ENCODE assay signal across 1 cellular context in the genomic region with DNA sequence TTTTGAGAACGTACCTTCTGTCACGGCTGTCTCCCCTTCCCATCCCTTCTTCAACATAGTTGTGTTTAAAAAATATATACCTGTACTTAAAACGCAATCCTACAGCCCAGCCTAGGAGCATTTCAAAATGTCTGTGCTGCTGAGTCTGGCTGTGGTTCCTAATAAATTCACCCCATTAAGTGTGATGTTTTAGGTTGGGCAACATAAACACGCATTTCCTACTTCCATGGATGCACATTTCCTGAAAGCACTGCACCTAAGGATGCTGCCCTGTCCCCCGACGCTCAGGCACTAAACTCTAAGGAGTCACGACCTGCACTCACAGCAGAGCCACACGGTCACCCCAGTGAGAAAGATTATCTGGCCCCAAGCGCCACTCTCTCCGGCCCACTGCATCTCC.
TF ChIP-seq lines count a peak whose summit lies in the region.

No MANE protein-coding gene starts in this region.

TF ChIP-seq in HEK293, 187 proteins besides CTCF, POLR2A, EP300 and RAD21 (continued from another document and continues in another):
- TF ChIP-seq, protein P1, sequence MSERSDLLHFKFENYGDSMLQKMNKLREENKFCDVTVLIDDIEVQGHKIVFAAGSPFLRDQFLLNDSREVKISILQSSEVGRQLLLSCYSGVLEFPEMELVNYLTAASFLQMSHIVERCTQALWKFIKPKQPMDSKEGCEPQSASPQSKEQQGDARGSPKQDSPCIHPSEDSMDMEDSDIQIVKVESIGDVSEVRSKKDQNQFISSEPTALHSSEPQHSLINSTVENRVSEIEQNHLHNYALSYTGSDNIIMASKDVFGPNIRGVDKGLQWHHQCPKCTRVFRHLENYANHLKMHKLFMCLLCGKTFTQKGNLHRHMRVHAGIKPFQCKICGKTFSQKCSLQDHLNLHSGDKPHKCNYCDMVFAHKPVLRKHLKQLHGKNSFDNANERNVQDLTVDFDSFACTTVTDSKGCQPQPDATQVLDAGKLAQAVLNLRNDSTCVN (tag by site-specific recombination; optimal IDR thresholded peaks at IDR 0.05): no peak
- TF ChIP-seq, protein P2, sequence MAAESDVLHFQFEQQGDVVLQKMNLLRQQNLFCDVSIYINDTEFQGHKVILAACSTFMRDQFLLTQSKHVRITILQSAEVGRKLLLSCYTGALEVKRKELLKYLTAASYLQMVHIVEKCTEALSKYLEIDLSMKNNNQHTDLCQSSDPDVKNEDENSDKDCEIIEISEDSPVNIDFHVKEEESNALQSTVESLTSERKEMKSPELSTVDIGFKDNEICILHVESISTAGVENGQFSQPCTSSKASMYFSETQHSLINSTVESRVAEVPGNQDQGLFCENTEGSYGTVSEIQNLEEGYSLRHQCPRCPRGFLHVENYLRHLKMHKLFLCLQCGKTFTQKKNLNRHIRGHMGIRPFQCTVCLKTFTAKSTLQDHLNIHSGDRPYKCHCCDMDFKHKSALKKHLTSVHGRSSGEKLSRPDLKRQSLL (tag by site-specific recombination; IDR thresholded peaks at IDR 0.05): no peak
- TF ChIP-seq ZNF174 (tag by site-specific recombination; IDR thresholded peaks at IDR 0.05): no peak
- TF ChIP-seq, protein P3, sequence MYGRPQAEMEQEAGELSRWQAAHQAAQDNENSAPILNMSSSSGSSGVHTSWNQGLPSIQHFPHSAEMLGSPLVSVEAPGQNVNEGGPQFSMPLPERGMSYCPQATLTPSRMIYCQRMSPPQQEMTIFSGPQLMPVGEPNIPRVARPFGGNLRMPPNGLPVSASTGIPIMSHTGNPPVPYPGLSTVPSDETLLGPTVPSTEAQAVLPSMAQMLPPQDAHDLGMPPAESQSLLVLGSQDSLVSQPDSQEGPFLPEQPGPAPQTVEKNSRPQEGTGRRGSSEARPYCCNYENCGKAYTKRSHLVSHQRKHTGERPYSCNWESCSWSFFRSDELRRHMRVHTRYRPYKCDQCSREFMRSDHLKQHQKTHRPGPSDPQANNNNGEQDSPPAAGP (tag by site-specific recombination; IDR thresholded peaks at IDR 0.05): no peak
- TF ChIP-seq ZNF335 (tag by site-specific recombination; conservative IDR thresholded peaks at IDR 0.05): peak; percentile 18; the same call in 1 of the 2 replicates
- TF ChIP-seq, protein P4, sequence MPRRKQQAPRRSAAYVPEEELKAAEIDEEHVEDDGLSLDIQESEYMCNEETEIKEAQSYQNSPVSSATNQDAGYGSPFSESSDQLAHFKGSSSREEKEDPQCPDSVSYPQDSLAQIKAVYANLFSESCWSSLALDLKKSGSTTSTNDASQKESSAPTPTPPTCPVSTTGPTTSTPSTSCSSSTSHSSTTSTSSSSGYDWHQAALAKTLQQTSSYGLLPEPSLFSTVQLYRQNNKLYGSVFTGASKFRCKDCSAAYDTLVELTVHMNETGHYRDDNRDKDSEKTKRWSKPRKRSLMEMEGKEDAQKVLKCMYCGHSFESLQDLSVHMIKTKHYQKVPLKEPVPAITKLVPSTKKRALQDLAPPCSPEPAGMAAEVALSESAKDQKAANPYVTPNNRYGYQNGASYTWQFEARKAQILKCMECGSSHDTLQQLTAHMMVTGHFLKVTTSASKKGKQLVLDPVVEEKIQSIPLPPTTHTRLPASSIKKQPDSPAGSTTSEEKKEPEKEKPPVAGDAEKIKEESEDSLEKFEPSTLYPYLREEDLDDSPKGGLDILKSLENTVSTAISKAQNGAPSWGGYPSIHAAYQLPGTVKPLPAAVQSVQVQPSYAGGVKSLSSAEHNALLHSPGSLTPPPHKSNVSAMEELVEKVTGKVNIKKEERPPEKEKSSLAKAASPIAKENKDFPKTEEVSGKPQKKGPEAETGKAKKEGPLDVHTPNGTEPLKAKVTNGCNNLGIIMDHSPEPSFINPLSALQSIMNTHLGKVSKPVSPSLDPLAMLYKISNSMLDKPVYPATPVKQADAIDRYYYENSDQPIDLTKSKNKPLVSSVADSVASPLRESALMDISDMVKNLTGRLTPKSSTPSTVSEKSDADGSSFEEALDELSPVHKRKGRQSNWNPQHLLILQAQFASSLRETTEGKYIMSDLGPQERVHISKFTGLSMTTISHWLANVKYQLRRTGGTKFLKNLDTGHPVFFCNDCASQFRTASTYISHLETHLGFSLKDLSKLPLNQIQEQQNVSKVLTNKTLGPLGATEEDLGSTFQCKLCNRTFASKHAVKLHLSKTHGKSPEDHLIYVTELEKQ (tag by site-specific recombination; IDR thresholded peaks at IDR 0.05; ENCODE audit: borderline replicate concordance): no peak
- TF ChIP-seq ZNF768 (tag by site-specific recombination; IDR thresholded peaks at IDR 0.05): no peak
- TF ChIP-seq, protein P5, sequence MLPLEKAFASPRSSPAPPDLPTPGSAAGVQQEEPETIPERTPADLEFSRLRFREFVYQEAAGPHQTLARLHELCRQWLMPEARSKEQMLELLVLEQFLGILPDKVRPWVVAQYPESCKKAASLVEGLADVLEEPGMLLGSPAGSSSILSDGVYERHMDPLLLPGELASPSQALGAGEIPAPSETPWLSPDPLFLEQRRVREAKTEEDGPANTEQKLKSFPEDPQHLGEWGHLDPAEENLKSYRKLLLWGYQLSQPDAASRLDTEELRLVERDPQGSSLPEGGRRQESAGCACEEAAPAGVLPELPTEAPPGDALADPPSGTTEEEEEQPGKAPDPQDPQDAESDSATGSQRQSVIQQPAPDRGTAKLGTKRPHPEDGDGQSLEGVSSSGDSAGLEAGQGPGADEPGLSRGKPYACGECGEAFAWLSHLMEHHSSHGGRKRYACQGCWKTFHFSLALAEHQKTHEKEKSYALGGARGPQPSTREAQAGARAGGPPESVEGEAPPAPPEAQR (tag by site-specific recombination; IDR thresholded peaks at IDR 0.05): no peak
- no peak; the same call in 1 of the 2 replicates for TF ChIP-seq ZNF600 (tag by site-specific recombination; IDR thresholded peaks at IDR 0.05)
- no peak for TF ChIP-seq ZNF433 (tag by site-specific recombination; IDR thresholded peaks at IDR 0.05; ENCODE audit: low read depth)
- no peak for TF ChIP-seq ZNF426 (tag by site-specific recombination; IDR thresholded peaks at IDR 0.05)
- TF ChIP-seq ZFP41 (tag by site-specific recombination; IDR thresholded peaks at IDR 0.05; ENCODE audit: borderline replicate concordance): no peak
- TF ChIP-seq ZNF416 (tag by site-specific recombination; IDR thresholded peaks at IDR 0.05): no peak
- TF ChIP-seq ZNF76 (tag by site-specific recombination; IDR thresholded peaks at IDR 0.05; ENCODE audit: borderline replicate concordance, low read depth): 0 out of 2 replicates have a peak, but pooled peaks have one; percentile 0
- TF ChIP-seq ZNF654 (tag by site-specific recombination; IDR thresholded peaks at IDR 0.05; ENCODE audit: low read depth): no peak
- no peak for TF ChIP-seq ZNF776 (tag by site-specific recombination; IDR thresholded peaks at IDR 0.05; ENCODE audit: borderline replicate concordance)
- TF ChIP-seq ZNF404 (tag by site-specific recombination; IDR thresholded peaks at IDR 0.05): no peak
- 0 out of 2 replicates have a peak, but pooled peaks have one; percentile 53 for TF ChIP-seq ZBTB20 (tag by site-specific recombination; IDR thresholded peaks at IDR 0.05)
- TF ChIP-seq, protein P6, sequence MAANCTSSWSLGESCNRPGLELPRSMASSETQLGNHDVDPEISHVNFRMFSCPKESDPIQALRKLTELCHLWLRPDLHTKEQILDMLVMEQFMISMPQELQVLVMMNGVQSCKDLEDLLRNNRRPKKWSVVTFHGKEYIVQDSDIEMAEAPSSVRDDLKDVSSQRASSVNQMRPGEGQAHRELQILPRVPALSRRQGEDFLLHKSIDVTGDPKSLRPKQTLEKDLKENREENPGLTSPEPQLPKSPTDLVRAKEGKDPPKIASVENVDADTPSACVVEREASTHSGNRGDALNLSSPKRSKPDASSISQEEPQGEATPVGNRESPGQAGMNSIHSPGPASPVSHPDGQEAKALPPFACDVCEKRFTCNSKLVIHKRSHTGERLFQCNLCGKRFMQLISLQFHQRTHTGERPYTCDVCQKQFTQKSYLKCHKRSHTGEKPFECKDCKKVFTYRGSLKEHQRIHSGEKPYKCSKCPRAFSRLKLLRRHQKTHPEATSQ (tag by site-specific recombination; IDR thresholded peaks at IDR 0.05): no peak
- TF ChIP-seq, protein P7, sequence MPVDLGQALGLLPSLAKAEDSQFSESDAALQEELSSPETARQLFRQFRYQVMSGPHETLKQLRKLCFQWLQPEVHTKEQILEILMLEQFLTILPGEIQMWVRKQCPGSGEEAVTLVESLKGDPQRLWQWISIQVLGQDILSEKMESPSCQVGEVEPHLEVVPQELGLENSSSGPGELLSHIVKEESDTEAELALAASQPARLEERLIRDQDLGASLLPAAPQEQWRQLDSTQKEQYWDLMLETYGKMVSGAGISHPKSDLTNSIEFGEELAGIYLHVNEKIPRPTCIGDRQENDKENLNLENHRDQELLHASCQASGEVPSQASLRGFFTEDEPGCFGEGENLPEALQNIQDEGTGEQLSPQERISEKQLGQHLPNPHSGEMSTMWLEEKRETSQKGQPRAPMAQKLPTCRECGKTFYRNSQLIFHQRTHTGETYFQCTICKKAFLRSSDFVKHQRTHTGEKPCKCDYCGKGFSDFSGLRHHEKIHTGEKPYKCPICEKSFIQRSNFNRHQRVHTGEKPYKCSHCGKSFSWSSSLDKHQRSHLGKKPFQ (tag by site-specific recombination; IDR thresholded peaks at IDR 0.05): no peak
- TF ChIP-seq BCL11B (tag by site-specific recombination; IDR thresholded peaks at IDR 0.05; ENCODE audit: low read depth): no peak
- no peak for TF ChIP-seq ZNF175 (tag by site-specific recombination; IDR thresholded peaks at IDR 0.05)
- TF ChIP-seq, protein P8, sequence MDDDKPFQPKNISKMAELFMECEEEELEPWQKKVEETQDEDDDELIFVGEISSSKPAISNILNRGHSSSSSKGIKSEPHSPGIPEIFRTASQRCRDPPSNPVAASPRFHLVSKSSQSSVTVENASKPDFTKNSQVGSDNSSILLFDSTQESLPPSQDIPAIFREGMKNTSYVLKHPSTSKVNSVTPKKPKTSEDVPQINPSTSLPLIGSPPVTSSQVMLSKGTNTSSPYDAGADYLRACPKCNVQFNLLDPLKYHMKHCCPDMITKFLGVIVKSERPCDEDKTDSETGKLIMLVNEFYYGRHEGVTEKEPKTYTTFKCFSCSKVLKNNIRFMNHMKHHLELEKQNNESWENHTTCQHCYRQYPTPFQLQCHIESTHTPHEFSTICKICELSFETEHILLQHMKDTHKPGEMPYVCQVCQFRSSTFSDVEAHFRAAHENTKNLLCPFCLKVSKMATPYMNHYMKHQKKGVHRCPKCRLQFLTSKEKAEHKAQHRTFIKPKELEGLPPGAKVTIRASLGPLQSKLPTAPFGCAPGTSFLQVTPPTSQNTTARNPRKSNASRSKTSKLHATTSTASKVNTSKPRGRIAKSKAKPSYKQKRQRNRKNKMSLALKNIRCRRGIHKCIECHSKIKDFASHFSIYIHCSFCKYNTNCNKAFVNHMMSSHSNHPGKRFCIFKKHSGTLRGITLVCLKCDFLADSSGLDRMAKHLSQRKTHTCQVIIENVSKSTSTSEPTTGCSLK (tag by site-specific recombination; IDR thresholded peaks at IDR 0.05): no peak
- TF ChIP-seq HOXD13 (CRISPR knock-in tag; IDR thresholded peaks at IDR 0.05; ENCODE audit: borderline replicate concordance): no peak
- TF ChIP-seq ZNF664 (tag by site-specific recombination; IDR thresholded peaks at IDR 0.05): no peak
- TF ChIP-seq ZNF138 (tag by site-specific recombination; IDR thresholded peaks at IDR 0.05; ENCODE audit: borderline replicate concordance): no peak
- no peak for TF ChIP-seq ZNF555 (tag by site-specific recombination; conservative IDR thresholded peaks at IDR 0.05)
- peak; percentile 22; the same call in 1 of the 2 replicates for TF ChIP-seq ZNF501 (tag by site-specific recombination; IDR thresholded peaks at IDR 0.05)
- no peak for TF ChIP-seq ZNF707 (tag by site-specific recombination; IDR thresholded peaks at IDR 0.05)
- no peak for TF ChIP-seq ZNF140 (tag by site-specific recombination; IDR thresholded peaks at IDR 0.05)
- no peak for TF ChIP-seq ZNF157 (tag by site-specific recombination; IDR thresholded peaks at IDR 0.05)
- TF ChIP-seq ZNF211 (tag by site-specific recombination; IDR thresholded peaks at IDR 0.05; ENCODE audit: low read depth): no peak
- TF ChIP-seq SALL2 (tag by site-specific recombination; IDR thresholded peaks at IDR 0.05; ENCODE audit: borderline replicate concordance): no peak
- TF ChIP-seq, protein P9, sequence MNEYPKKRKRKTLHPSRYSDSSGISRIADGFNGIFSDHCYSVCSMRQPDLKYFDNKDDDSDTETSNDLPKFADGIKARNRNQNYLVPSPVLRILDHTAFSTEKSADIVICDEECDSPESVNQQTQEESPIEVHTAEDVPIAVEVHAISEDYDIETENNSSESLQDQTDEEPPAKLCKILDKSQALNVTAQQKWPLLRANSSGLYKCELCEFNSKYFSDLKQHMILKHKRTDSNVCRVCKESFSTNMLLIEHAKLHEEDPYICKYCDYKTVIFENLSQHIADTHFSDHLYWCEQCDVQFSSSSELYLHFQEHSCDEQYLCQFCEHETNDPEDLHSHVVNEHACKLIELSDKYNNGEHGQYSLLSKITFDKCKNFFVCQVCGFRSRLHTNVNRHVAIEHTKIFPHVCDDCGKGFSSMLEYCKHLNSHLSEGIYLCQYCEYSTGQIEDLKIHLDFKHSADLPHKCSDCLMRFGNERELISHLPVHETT (tag by site-specific recombination; IDR thresholded peaks at IDR 0.05): no peak
- TF ChIP-seq, protein P10, sequence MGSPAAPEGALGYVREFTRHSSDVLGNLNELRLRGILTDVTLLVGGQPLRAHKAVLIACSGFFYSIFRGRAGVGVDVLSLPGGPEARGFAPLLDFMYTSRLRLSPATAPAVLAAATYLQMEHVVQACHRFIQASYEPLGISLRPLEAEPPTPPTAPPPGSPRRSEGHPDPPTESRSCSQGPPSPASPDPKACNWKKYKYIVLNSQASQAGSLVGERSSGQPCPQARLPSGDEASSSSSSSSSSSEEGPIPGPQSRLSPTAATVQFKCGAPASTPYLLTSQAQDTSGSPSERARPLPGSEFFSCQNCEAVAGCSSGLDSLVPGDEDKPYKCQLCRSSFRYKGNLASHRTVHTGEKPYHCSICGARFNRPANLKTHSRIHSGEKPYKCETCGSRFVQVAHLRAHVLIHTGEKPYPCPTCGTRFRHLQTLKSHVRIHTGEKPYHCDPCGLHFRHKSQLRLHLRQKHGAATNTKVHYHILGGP (tag by site-specific recombination; IDR thresholded peaks at IDR 0.05): no peak
- no peak for TF ChIP-seq ZNF133 (tag by site-specific recombination; IDR thresholded peaks at IDR 0.05)
- TF ChIP-seq ZNF423 (tag by site-specific recombination; IDR thresholded peaks at IDR 0.05): no peak
- no peak for TF ChIP-seq KLF10 (tag by site-specific recombination; IDR thresholded peaks at IDR 0.05)
- TF ChIP-seq KLF9 (tag by site-specific recombination; IDR thresholded peaks at IDR 0.05; ENCODE audit: low read depth): no peak
- TF ChIP-seq ZNF114 (tag by site-specific recombination; IDR thresholded peaks at IDR 0.05): no peak
- peak; percentile 61 for TF ChIP-seq ZEB2 (tag by site-specific recombination; IDR thresholded peaks at IDR 0.05)
- TF ChIP-seq ZNF146 (tag by site-specific recombination; IDR thresholded peaks at IDR 0.05): no peak
- no peak for TF ChIP-seq ZNF311 (tag by site-specific recombination; IDR thresholded peaks at IDR 0.05; ENCODE audit: borderline replicate concordance)
- TF ChIP-seq RBAK (tag by site-specific recombination; IDR thresholded peaks at IDR 0.05): no peak
- no peak for TF ChIP-seq TRIM28 (IDR thresholded peaks at IDR 0.05; ENCODE audit: borderline replicate concordance, low read length)
- TF ChIP-seq ZNF473 (tag by site-specific recombination; IDR thresholded peaks at IDR 0.05): no peak
- no peak for TF ChIP-seq ZNF837 (tag by site-specific recombination; IDR thresholded peaks at IDR 0.05)
- TF ChIP-seq BCL11A (tag by site-specific recombination; IDR thresholded peaks at IDR 0.05; ENCODE audit: low read depth): no peak
- no peak for TF ChIP-seq SCRT2 (tag by site-specific recombination; IDR thresholded peaks at IDR 0.05)
